In the genomic region with DNA sequence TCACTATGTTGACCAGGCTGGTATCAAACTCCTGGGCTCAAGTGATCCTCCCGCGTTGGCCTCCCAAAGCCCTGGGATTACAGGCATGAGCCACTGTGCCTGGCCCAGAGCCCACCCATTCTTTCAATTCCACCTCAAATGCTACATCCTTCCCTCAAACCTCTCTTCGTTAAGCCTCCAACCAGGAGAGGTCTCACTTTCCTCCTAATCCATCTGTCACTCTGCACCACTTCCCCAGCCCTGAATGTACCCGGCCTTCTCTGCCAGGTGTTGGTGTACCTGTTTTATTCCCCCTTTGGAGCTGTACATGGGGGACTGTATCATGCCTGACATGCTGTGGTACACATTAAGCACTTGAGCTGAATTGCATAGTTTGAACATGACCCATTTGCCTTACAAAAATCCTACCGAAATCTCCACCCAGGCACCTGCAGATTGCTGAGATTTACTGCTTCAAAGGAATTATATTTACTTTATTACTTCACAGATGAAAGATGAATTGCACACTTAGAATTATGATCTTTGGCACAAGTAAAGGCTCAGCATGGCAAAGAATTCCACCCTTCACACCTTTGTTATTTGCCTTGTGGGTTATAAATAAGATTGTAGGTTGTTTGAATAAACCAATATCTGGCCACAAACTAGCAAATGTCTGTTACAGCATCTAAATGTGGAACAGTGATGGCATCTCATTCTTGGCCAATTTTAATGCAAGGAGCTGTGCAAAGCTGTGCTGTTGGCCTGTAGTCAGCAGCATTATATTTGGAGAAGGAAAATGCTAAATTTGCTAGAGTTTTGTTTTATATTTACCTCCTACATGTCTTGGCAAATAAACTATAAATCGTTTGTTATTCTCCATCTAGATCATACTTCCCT, we compare ENCODE assay signal across 1 cellular context.
TF ChIP-seq lines count a peak whose summit lies in the region.

No MANE protein-coding gene starts in this region.

TF ChIP-seq in HepG2, 621 proteins besides CTCF, POLR2A, EP300 and RAD21:
- no peak for TF ChIP-seq NPAS2 (CRISPR knock-in tag; IDR thresholded peaks at IDR 0.05; ENCODE audit: borderline replicate concordance)
- TF ChIP-seq HNF4G (IDR thresholded peaks at IDR 0.05; ENCODE audit: borderline replicate concordance, low read depth, low read length) = no peak
- TF ChIP-seq HNF4G (CRISPR knock-in tag; IDR thresholded peaks at IDR 0.05; ENCODE audit: borderline replicate concordance, low read depth) = no peak
- peak; percentile 23; the same call in 1 of the 2 replicates for TF ChIP-seq STAG1 (CRISPR knock-in tag; IDR thresholded peaks at IDR 0.05)
- TF ChIP-seq, protein P1, sequence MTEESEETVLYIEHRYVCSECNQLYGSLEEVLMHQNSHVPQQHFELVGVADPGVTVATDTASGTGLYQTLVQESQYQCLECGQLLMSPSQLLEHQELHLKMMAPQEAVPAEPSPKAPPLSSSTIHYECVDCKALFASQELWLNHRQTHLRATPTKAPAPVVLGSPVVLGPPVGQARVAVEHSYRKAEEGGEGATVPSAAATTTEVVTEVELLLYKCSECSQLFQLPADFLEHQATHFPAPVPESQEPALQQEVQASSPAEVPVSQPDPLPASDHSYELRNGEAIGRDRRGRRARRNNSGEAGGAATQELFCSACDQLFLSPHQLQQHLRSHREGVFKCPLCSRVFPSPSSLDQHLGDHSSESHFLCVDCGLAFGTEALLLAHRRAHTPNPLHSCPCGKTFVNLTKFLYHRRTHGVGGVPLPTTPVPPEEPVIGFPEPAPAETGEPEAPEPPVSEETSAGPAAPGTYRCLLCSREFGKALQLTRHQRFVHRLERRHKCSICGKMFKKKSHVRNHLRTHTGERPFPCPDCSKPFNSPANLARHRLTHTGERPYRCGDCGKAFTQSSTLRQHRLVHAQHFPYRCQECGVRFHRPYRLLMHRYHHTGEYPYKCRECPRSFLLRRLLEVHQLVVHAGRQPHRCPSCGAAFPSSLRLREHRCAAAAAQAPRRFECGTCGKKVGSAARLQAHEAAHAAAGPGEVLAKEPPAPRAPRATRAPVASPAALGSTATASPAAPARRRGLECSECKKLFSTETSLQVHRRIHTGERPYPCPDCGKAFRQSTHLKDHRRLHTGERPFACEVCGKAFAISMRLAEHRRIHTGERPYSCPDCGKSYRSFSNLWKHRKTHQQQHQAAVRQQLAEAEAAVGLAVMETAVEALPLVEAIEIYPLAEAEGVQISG (CRISPR knock-in tag; IDR thresholded peaks at IDR 0.05) = peak; percentile 64
- TF ChIP-seq ZFX (CRISPR knock-in tag; IDR thresholded peaks at IDR 0.05; ENCODE audit: low read depth) = no peak
- TF ChIP-seq ZC3H4 (CRISPR knock-in tag; IDR thresholded peaks at IDR 0.05; ENCODE audit: borderline replicate concordance) = no peak
